ENCODE assay signal across 12 cellular contexts in genomic region chr4:145888393-145888792, GRCh38. TPM values are rescaled to one million over a fixed set of nuclear protein-coding genes. Genes with fewer than 3 reads are reported as not detected.
DNase-seq lines count a peak whose midpoint lies in the region; ATAC-seq, FAIRE-seq and TF ChIP-seq lines count a peak whose summit lies in the region.
"Had no signal": no experiment of that assay in that cellular context is flagged by ENCODE, and none has a peak within 500 bp of the region (broad histone marks: within the 10 kb centered on the region; RNA-seq: fewer than 3 reads in every experiment).

No MANE protein-coding gene starts in this region.

- TF ChIP-seq EP300 in GM12878 (IDR thresholded peaks at IDR 0.05; ENCODE audit: borderline replicate concordance in 1 of 2, control insufficient read depth in 1 of 2, low read depth in 2 of 2, low read length in 2 of 2), result no peak
- no peak for TF ChIP-seq EP300 in stomach (IDR thresholded peaks at IDR 0.05)

- H2AFZ ChIP-seq in GM12878 (ENCODE audit: control insufficient read depth, low read depth, low read length) (no peak overlapping the region), keratinocyte (ENCODE audit: control insufficient read depth, low read length) (no peak overlapping the region)

- BruUV-seq in GM12878 (replicated peaks; lab: Mats Ljungman, UMichigan), result no TSS peak

- H3K4me1 ChIP-seq in cardiac muscle cell (ENCODE audit: low read depth) (peaks cover 48% of the 10 kb centered on the region), right atrium auricular region (peaks cover 0 to 23% of the 10 kb centered on the region in 2 donors), GM12878 (ENCODE audit: control insufficient read depth, insufficient read depth, low read length) (peaks cover 30% of the 10 kb centered on the region), keratinocyte (ENCODE audit: control insufficient read depth, extremely low read depth, insufficient read depth, low read length) (no peaks in the 10 kb centered on the region), stomach (peaks cover 0 to 29% (median 11%) of the 10 kb centered on the region in 4 donors)
- H3K4me1 ChIP-seq: A549 had no signal

- RAD21 ChIA-PET in GM12878 (lab: Charles Lee; ENCODE audit: unreplicated experiment), result interaction anchor here (0.6 to 2.8 kb wide), 6 partner anchors 31 to 272 kb away, joined by 3 to 10 read pairs (median 4); no protein-coding TSS in a partner anchor

- in situ Hi-C loops in GM12878 (cut with MboI), result no loop called here

- SMC1A ChIA-PET in GM12878 (lab: Charles Lee; ENCODE audit: uncharacterized antibody, unreplicated experiment), result interaction anchor here (0.6 to 3.6 kb wide), 22 partner anchors 8 to 1332 kb away, joined by 3 to 20 read pairs (median 6); partner anchors contain the start of gene ZNF827

- FAIRE-seq in GM12878 (lab: Jason Lieb, UNC) (peak; percentile 59), keratinocyte (lab: Jason Lieb, UNC) (no peak)
- FAIRE-seq: A549 had no signal

- DNase-seq in cardiac muscle cell (ENCODE audit: low read depth in 1 of 2, low spot score in 1 of 2), result no peak
- no peak for DNase-seq in right atrium auricular region (ENCODE audit: low spot score)
- no peak for DNase-seq in GM12878 (ENCODE audit: low read depth, low spot score)
- DNase-seq in keratinocyte (ENCODE audit: low read depth, low spot score), result no peak
- no peak for DNase-seq in activated CD8-positive, alpha-beta memory T cell treated with anti-CD3 and anti-CD28 coated beads, Interleukin-2, amount 50 U/mL, for 4 hours
- DNase-seq in GM10266 (ENCODE audit: extremely low spot score), result no peak
- no peak for DNase-seq in stomach
- DNase-seq: left colon; NK-92 treated with Interleukin-12 subunit alpha and Interleukin-12 subunit beta, amount 100 ng/mL, for 24 hours; stimulated activated naive CD8-positive, alpha-beta T cell treated with anti-CD3 and anti-CD28 coated beads, Interleukin-15, amount 100 ng/mL, for 72 hours had no signal

- POLR2A ChIA-PET in GM12878 (lab: Charles Lee), result interaction anchor here (0.7 to 2.8 kb wide), 6 partner anchors 9 to 271 kb away, joined by 3 to 10 read pairs (median 4); no protein-coding TSS in a partner anchor

- dilution Hi-C loops in keratinocyte (cut with MboI; ENCODE audit: extremely low pct_ligation_motif_present, low sequenced_read_pairs), result no loop called here

- ATAC-seq in GM12878 (peak; percentile 8; the same call in 2 of the 3 replicates), HG02588 (IDR thresholded peaks at IDR 0.05; ENCODE audit: unreplicated experiment) (no peak)
- ATAC-seq: A549; left colon; stimulated activated naive CD8-positive, alpha-beta T cell treated with anti-CD3 and anti-CD28 coated beads, Interleukin-15, amount 100 ng/mL, for 72 hours had no signal

- H3K36me3 ChIP-seq in cardiac muscle cell (peaks cover 10% of the 10 kb centered on the region), right atrium auricular region (no peaks in the 10 kb centered on the region), GM12878 (ENCODE audit: control insufficient read depth in 2 of 2, insufficient read depth in 2 of 2, low read length in 1 of 2) (peaks cover 16 to 42% of the 10 kb centered on the region in 2 experiments), keratinocyte (ENCODE audit: control insufficient read depth in 2 of 2, extremely low read depth in 1 of 2, insufficient read depth in 2 of 2, low read length in 2 of 2) (peaks cover 8 to 9% of the 10 kb centered on the region in 2 experiments), stomach (peaks cover 0 to 20% (median 17%) of the 10 kb centered on the region in 4 donors)

- peaks cover 5% of the 10 kb centered on the region; the same call in 1 of the 2 replicates for H4K20me1 ChIP-seq in GM12878 (ENCODE audit: control insufficient read depth, insufficient read depth)
- H4K20me1 ChIP-seq in keratinocyte (ENCODE audit: control insufficient read depth, extremely low read depth, insufficient read depth, low read length), result no peaks in the 10 kb centered on the region

- H3K27ac ChIP-seq in cardiac muscle cell (peak overlapping the region; percentile 34), right atrium auricular region (no peak overlapping the region), GM12878 (ENCODE audit: control insufficient read depth, insufficient read depth) (no peak overlapping the region), keratinocyte (ENCODE audit: control insufficient read depth, insufficient read depth, low read length) (no peak overlapping the region), stomach (peak overlapping the region in 1 of 5 donors; percentile 65)
- H3K27ac ChIP-seq: A549 had no signal

- no peak for TF ChIP-seq POLR2A in GM12878 (IDR thresholded peaks at IDR 0.05; ENCODE audit: low read depth, low read length)
- TF ChIP-seq POLR2A in stomach (IDR thresholded peaks at IDR 0.05), result no peak

- intact Hi-C loops in GM12878 (cut with micrococcal nuclease; ENCODE audit: unreplicated experiment), result loop anchor here (5.0 kb wide), 1 partner anchor 49 kb away; the partner anchor contains the start of gene ZNF827
- intact Hi-C loops in stomach (cut with DNase I; ENCODE audit: low total_unique reads), result no loop called here

- H3K79me2 ChIP-seq in GM12878 (ENCODE audit: control insufficient read depth, insufficient read depth, low read length), result peaks cover 33% of the 10 kb centered on the region
- no peaks in the 10 kb centered on the region for H3K79me2 ChIP-seq in keratinocyte (ENCODE audit: control insufficient read depth, insufficient read depth, low read length)

- no peak for TF ChIP-seq RAD21 in GM12878 (IDR thresholded peaks at IDR 0.05; ENCODE audit: insufficient read depth, low read depth, low read length)

- H3K9me3 ChIP-seq in cardiac muscle cell (ENCODE audit: low read depth) (no peaks in the 10 kb centered on the region), right atrium auricular region (no peaks in the 10 kb centered on the region), GM12878 (replicated peaks; ENCODE audit: control insufficient read depth, insufficient read depth, low read length) (no peaks in the 10 kb centered on the region), keratinocyte (ENCODE audit: control insufficient read depth, low read depth, low read length) (no peaks in the 10 kb centered on the region), stomach (no peaks in the 10 kb centered on the region)
- H3K9me3 ChIP-seq: A549 had no signal

- no peaks in the 10 kb centered on the region for H3K9me1 ChIP-seq in keratinocyte (ENCODE audit: control insufficient read depth, extremely low read depth, insufficient read depth, low read length)

- 100% methylated on average over 2 of the region's 2 CpGs for WGBS in GM12878 (ENCODE audit: insufficient coverage, insufficient replicate concordance, low lambda C conversion rate, missing lambda C conversion rate)
- 98 to 100% (median 98%) methylated on average over 2 of the region's 2 CpGs for WGBS in stomach, 5 donors

- CTCF ChIA-PET in GM12878 (lab: Yijun Ruan, JAX), result interaction anchor here (0.6 to 2.4 kb wide), 15 partner anchors 8 to 1220 kb away, joined by 3 to 6 read pairs (median 4); no protein-coding TSS in a partner anchor

- no peak for TF ChIP-seq CTCF in cardiac muscle cell (IDR thresholded peaks at IDR 0.05; ENCODE audit: low read depth, low read length)
- TF ChIP-seq CTCF in right atrium auricular region (IDR thresholded peaks at IDR 0.05), result peak in 1 of 2 donors; percentile 14
- TF ChIP-seq CTCF in GM12878 (IDR thresholded peaks at IDR 0.05 in 2 of 3, conservative IDR thresholded peaks at IDR 0.05 in 1 of 3; ENCODE audit: control insufficient read depth in 2 of 3, extremely low read depth in 1 of 3, insufficient read depth in 1 of 3, low read depth in 3 of 3, low read length in 3 of 3), result peak in 1 of 3 experiments; percentile 11; a peak in 1 of 6 replicates
- TF ChIP-seq CTCF in keratinocyte (optimal IDR thresholded peaks at IDR 0.05 in 1 of 3, IDR thresholded peaks at IDR 0.05 in 1 of 3, conservative IDR thresholded peaks at IDR 0.05 in 1 of 3; ENCODE audit: extremely low read depth in 1 of 3, insufficient read depth in 2 of 3, low read length in 3 of 3), result peak in 2 of 3 experiments; percentile 30
- TF ChIP-seq CTCF in GM10266 (IDR thresholded peaks at IDR 0.05; ENCODE audit: control insufficient read depth, insufficient read depth, low read depth, missing control alignments), result no peak
- no peak for TF ChIP-seq CTCF in stomach (IDR thresholded peaks at IDR 0.05)

- H3K9ac ChIP-seq in GM12878 (ENCODE audit: control insufficient read depth, insufficient read depth, low read length), result no peak overlapping the region
- no peak overlapping the region for H3K9ac ChIP-seq in keratinocyte (ENCODE audit: control insufficient read depth, extremely low read depth, insufficient read depth, low read length)

- no peak overlapping the region for H3K4me2 ChIP-seq in GM12878 (ENCODE audit: control insufficient read depth, insufficient read depth)
- H3K4me2 ChIP-seq in keratinocyte (ENCODE audit: control insufficient read depth, extremely low read depth, insufficient read depth, low read depth, low read length), result no peak overlapping the region
- H3K4me2 ChIP-seq: A549 had no signal

- H3K4me3 ChIP-seq in cardiac muscle cell (no peak overlapping the region), right atrium auricular region (no peak overlapping the region), GM12878 (no peak overlapping the region), keratinocyte (ENCODE audit: control insufficient read depth in 2 of 3, extremely low read depth in 1 of 3, insufficient read depth in 2 of 3, low read depth in 1 of 3, low read length in 3 of 3) (no peak overlapping the region), stomach (no peak overlapping the region)
- H3K4me3 ChIP-seq: A549 had no signal

- H3K27me3 ChIP-seq in cardiac muscle cell (no peaks in the 10 kb centered on the region), right atrium auricular region (no peaks in the 10 kb centered on the region), GM12878 (replicated peaks in 1 of 2; ENCODE audit: control insufficient read depth in 2 of 2, insufficient read depth in 2 of 2, low read length in 1 of 2) (no peaks in the 10 kb centered on the region), keratinocyte (ENCODE audit: control insufficient read depth, extremely low read depth, insufficient read depth, low read length) (no peaks in the 10 kb centered on the region), stomach (no peaks in the 10 kb centered on the region)

RNA-seq across cellular contexts. Expression of gene ZNF827, which starts 50.2 kb away (rescaled TPM):
- total RNA-seq in cardiac muscle cell, result 32.3 and 37.3 TPM in 2 replicates
- 8.9 and 13.2 TPM in 2 replicates for polyA plus RNA-seq in cardiac muscle cell
- total RNA-seq in right atrium auricular region, result 10 to 100 TPM in 1 of 2 donors, 1 to 10 TPM in 1; 8.5 to 16.9 TPM
- total RNA-seq in GM12878 (2013; cell fraction: nucleolus; rRNA removed), result 140 and 166 TPM in 2 replicates
- total RNA-seq in GM12878 (2014; rRNA removed), result 12.6 and 13.7 TPM in 2 replicates
- total RNA-seq in GM12878 (2014; rRNA removed; fragmentation: Illumina TruSeq; extraction: Trizol), result 16.5 and 17.7 TPM in 2 replicates
- 24.4 and 31.5 TPM in 2 replicates for total RNA-seq in GM12878 (2021)
- polyA plus RNA-seq in GM12878 (2011; ENCODE audit: low read depth), result 6.6 TPM
- polyA plus RNA-seq in GM12878 (2011; rRNA removed), result 12.2 and 14.6 TPM in 2 replicates
- polyA plus RNA-seq in GM12878 (2011; cell fraction: cytosol; rRNA removed), result 25.9 and 26.6 TPM in 2 replicates
- 129 and 132 TPM in 2 replicates for polyA plus RNA-seq in GM12878 (2011; cell fraction: nucleus; rRNA removed)
- 16.9 and 17.4 TPM in 2 replicates for polyA plus RNA-seq in GM12878 (2012)
- 17.5 and 19.6 TPM in 2 replicates for polyA plus RNA-seq in GM12878 (2014; fragmentation: Illumina TruSeq; extraction: Trizol)
- 1 to 10 TPM; 3.8 to 5.8 TPM for polyA plus RNA-seq in GM12878 (2014; fragmentation: Nextera tagmentation; extraction: Ambion mirVana)
- 18.6 and 19.8 TPM in 2 replicates for polyA plus RNA-seq in GM12878 (2014; rRNA removed)
- 10 to 100 TPM in 1 of 2 experiments, 1 to 10 TPM in 1; 9.1 to 11.2 TPM for polyA plus RNA-seq in GM12878 (2016; fragmentation: Nextera tagmentation; extraction: Ambion mirVana)
- polyA minus RNA-seq in GM12878 (2011; rRNA and poly(A)+ RNA removed), result 47.0 and 51.6 TPM in 2 replicates
- 11.9 and 15.4 TPM in 2 replicates for polyA minus RNA-seq in GM12878 (2011; cell fraction: cytosol; rRNA and poly(A)+ RNA removed)
- polyA minus RNA-seq in GM12878 (2011; cell fraction: nucleus; rRNA and poly(A)+ RNA removed), result 61.1 and 94.9 TPM in 2 replicates
- polyA plus RNA-seq in keratinocyte, result 4.7 to 9.8 TPM (median 5.2 TPM) in 3 replicates
- polyA plus RNA-seq in keratinocyte (2011; ENCODE audit: low read depth), result 1.3 TPM
- polyA plus RNA-seq in keratinocyte (2011; cell fraction: cytosol; rRNA removed), result 4.2 and 9.1 TPM in 2 replicates
- polyA plus RNA-seq in keratinocyte (2011; cell fraction: nucleus; rRNA removed), result 26.0 and 34.8 TPM in 2 replicates
- 2.9 and 8.4 TPM in 2 replicates for polyA plus RNA-seq in keratinocyte (2012; ENCODE audit: low replicate concordance)
- 15.7 to 39.9 TPM (median 16.4 TPM) in 3 replicates for polyA minus RNA-seq in keratinocyte
- polyA minus RNA-seq in keratinocyte (2011; cell fraction: cytosol; rRNA and poly(A)+ RNA removed), result 10.4 TPM
- 29.2 and 32.5 TPM in 2 replicates for polyA minus RNA-seq in keratinocyte (2011; cell fraction: nucleus; rRNA and poly(A)+ RNA removed)
- total RNA-seq in stomach, result 100 to 1,000 TPM in 1 of 5 donors, 10 to 100 TPM in 4; 12.3 to 109 (median 17.4) TPM
- 1 to 10 TPM; 1.7 to 2.8 (median 2.4) TPM for polyA plus RNA-seq in stomach

Comparison
In these comparisons a context has a peak if more than half of its experiments do, and no peak if none do; other contexts are left out.
1. CTCF ChIP-seq: peak in keratinocyte (2 of 3); none in cardiac muscle cell (single experiment), GM10266 (single experiment) and stomach (0 of 7).